ENCODE assay signal across 8 cellular contexts in genomic region chr4:2811830-2812599, GRCh38. TPM values are rescaled to one million over a fixed set of nuclear protein-coding genes. Genes with fewer than 3 reads are reported as not detected.
DNase-seq lines count a peak whose midpoint lies in the region; ATAC-seq, FAIRE-seq and TF ChIP-seq lines count a peak whose summit lies in the region.

No MANE protein-coding gene starts in this region.

- intact Hi-C loops in activated T-helper 1 cell treated with anti-CD3 and anti-CD28 coated beads, Interleukin-12 subunit alpha, Interleukin-12 subunit beta, Interleukin-2, Interleukin-4 antibody, amounts not matched to agents 30 ng/mL and 10 ng/mL and 1 ng/mL, durations not matched to agents 14 hours and 24 hours and 36 hours (cut with micrococcal nuclease) = loop anchor here (1.0 to 2.0 kb wide), 5 partner anchors 11 to 56 kb away; partner anchors contain the start of gene TNIP2
- intact Hi-C loops in pancreas (cut with DNase I) = no loop called here

- POLR2A ChIA-PET in AG04450 (lab: Yijun Ruan, JAX) = no interaction called here

- H3K9me3 ChIP-seq in AG04450 (ENCODE audit: control insufficient read depth, insufficient read depth, low read length) (peaks cover 13% of the 10 kb centered on the region), OCI-LY3 (ENCODE audit: insufficient read depth, low read length) (no peaks in the 10 kb centered on the region), pancreas (no peaks in the 10 kb centered on the region)

- H3K36me3 ChIP-seq in OCI-LY3 (replicated peaks; ENCODE audit: low read depth, low read length) = peaks cover 3% of the 10 kb centered on the region
- H3K36me3 ChIP-seq in pancreas = no peaks in the 10 kb centered on the region

- no peak for TF ChIP-seq CTCF in AG04450 (IDR thresholded peaks at IDR 0.05; ENCODE audit: low read depth, low read length)
- TF ChIP-seq CTCF in OCI-LY3 (IDR thresholded peaks at IDR 0.05; ENCODE audit: low read depth, low read length) = no peak
- no peak for TF ChIP-seq CTCF in foreskin fibroblast (IDR thresholded peaks at IDR 0.05; ENCODE audit: low read depth, low read length)
- TF ChIP-seq CTCF in pancreas (IDR thresholded peaks at IDR 0.05) = no peak

- H4K20me1 ChIP-seq in OCI-LY3 (ENCODE audit: insufficient read depth, low read length) = no peaks in the 10 kb centered on the region

- DNase-seq in AG04450 (ENCODE audit: low read depth, low spot score) (no peak), foreskin fibroblast (peak; percentile 71 to 84), pancreas (no peak), DMS114 treated with DMSO at 0.1 percent for 48 hours (lab: John Stamatoyannopoulos, UW; ENCODE audit: unreplicated experiment) (no peak)
- peak; percentile 54 for DNase-seq in activated T-helper 1 cell treated with anti-CD3 and anti-CD28 coated beads, Interleukin-12 subunit alpha, Interleukin-12 subunit beta, Interleukin-2, Interleukin-4 antibody, amounts not matched to agents 30 ng/mL and 10 ng/mL and 1 ng/mL, durations not matched to agents 14 hours and 24 hours and 36 hours (ENCODE audit: low spot score)

- no peaks in the 10 kb centered on the region for H3K27me3 Mint-ChIP-seq in activated T-helper 1 cell treated with anti-CD3 and anti-CD28 coated beads, Interleukin-12 subunit alpha, Interleukin-12 subunit beta, Interleukin-2, Interleukin-4 antibody, amounts not matched to agents 30 ng/mL and 10 ng/mL and 1 ng/mL, durations not matched to agents 14 hours and 24 hours and 36 hours (ENCODE audit: insufficient read depth)

- no peaks in the 10 kb centered on the region for H3K9me3 Mint-ChIP-seq in activated T-helper 1 cell treated with anti-CD3 and anti-CD28 coated beads, Interleukin-12 subunit alpha, Interleukin-12 subunit beta, Interleukin-2, Interleukin-4 antibody, amounts not matched to agents 30 ng/mL and 10 ng/mL and 1 ng/mL, durations not matched to agents 14 hours and 24 hours and 36 hours

- CTCF ChIA-PET in AG04450 (lab: Charles Lee) = no interaction called here

- peak overlapping the region; percentile 65 for H3K27ac ChIP-seq in AG04450 (ENCODE audit: low read depth, low read length)
- H3K27ac ChIP-seq in OCI-LY3 (ENCODE audit: low read length) = peak overlapping the region; percentile 62
- H3K27ac ChIP-seq in pancreas = peak overlapping the region in 3 of 4 donors; percentile 28 to 63 (median 46)

- peaks cover 59% of the 10 kb centered on the region for H3K4me1 Mint-ChIP-seq in activated T-helper 1 cell treated with anti-CD3 and anti-CD28 coated beads, Interleukin-12 subunit alpha, Interleukin-12 subunit beta, Interleukin-2, Interleukin-4 antibody, amounts not matched to agents 30 ng/mL and 10 ng/mL and 1 ng/mL, durations not matched to agents 14 hours and 24 hours and 36 hours (ENCODE audit: low read depth)

- H3K4me2 ChIP-seq in OCI-LY3 (ENCODE audit: low read length) = peak overlapping the region; percentile 84

- H3K79me2 ChIP-seq in OCI-LY3 (ENCODE audit: low read length) = peaks cover 32% of the 10 kb centered on the region

- H2AFZ ChIP-seq in OCI-LY3 (ENCODE audit: low read depth, low read length) = peak overlapping the region; percentile 88; the same call in 1 of the 2 replicates

- ATAC-seq in GM18868 (IDR thresholded peaks at IDR 0.05; ENCODE audit: unreplicated experiment) (peak; percentile 60), HG03103 (IDR thresholded peaks at IDR 0.05; ENCODE audit: low read depth, unreplicated experiment) (peak; percentile 39), pancreas (peak in 3 of 4 donors; percentile 59 to 75 (median 65))

- H3K27me3 ChIP-seq in AG04450 (ENCODE audit: control insufficient read depth, insufficient read depth, low read length) = no peaks in the 10 kb centered on the region
- H3K27me3 ChIP-seq in OCI-LY3 (ENCODE audit: low read depth, low read length) = no peaks in the 10 kb centered on the region
- H3K27me3 ChIP-seq in pancreas = no peaks in the 10 kb centered on the region

- 79 to 82% methylated on average over 20 to 21 of the region's 21 CpGs for WGBS in pancreas, 2 donors

- peak overlapping the region; percentile 96 for H3K27ac Mint-ChIP-seq in activated T-helper 1 cell treated with anti-CD3 and anti-CD28 coated beads, Interleukin-12 subunit alpha, Interleukin-12 subunit beta, Interleukin-2, Interleukin-4 antibody, amounts not matched to agents 30 ng/mL and 10 ng/mL and 1 ng/mL, durations not matched to agents 14 hours and 24 hours and 36 hours

- peaks cover 38% of the 10 kb centered on the region for H3K36me3 Mint-ChIP-seq in activated T-helper 1 cell treated with anti-CD3 and anti-CD28 coated beads, Interleukin-12 subunit alpha, Interleukin-12 subunit beta, Interleukin-2, Interleukin-4 antibody, amounts not matched to agents 30 ng/mL and 10 ng/mL and 1 ng/mL, durations not matched to agents 14 hours and 24 hours and 36 hours (ENCODE audit: low read depth)

- H3K4me1 ChIP-seq in OCI-LY3 (ENCODE audit: low read length) (peaks cover 26% of the 10 kb centered on the region), pancreas (peaks cover 0 to 10% (median 2%) of the 10 kb centered on the region in 3 donors)

- no peak overlapping the region for H3K4me3 ChIP-seq in AG04450 (ENCODE audit: low read depth, low read length)
- H3K4me3 ChIP-seq in OCI-LY3 (ENCODE audit: low read length) = peak overlapping the region; percentile 81
- H3K4me3 ChIP-seq in foreskin fibroblast (ENCODE audit: low read depth in 1 of 2, low read length in 2 of 2) = peak overlapping the region in 1 of 2 donors; percentile 39
- H3K4me3 ChIP-seq in pancreas = peak overlapping the region in 1 of 4 donors; percentile 33

- H3K4me3 Mint-ChIP-seq in activated T-helper 1 cell treated with anti-CD3 and anti-CD28 coated beads, Interleukin-12 subunit alpha, Interleukin-12 subunit beta, Interleukin-2, Interleukin-4 antibody, amounts not matched to agents 30 ng/mL and 10 ng/mL and 1 ng/mL, durations not matched to agents 14 hours and 24 hours and 36 hours = peak overlapping the region; percentile 94

- H3K9ac ChIP-seq in OCI-LY3 (ENCODE audit: low read length) = peak overlapping the region; percentile 89

- FAIRE-seq in pancreas (lab: Jason Lieb, UNC) = no peak

RNA-seq across cellular contexts. Expression of gene SH3BP2, which starts 19.1 kb away (rescaled TPM):
- polyA plus RNA-seq in AG04450 (2011; rRNA removed) (14.8 and 17.2 TPM in 2 replicates), pancreas (10 to 100 TPM; 16.2 to 56.5 TPM)
- 30.6 and 36.8 TPM in 2 replicates for polyA minus RNA-seq in AG04450 (2011; rRNA and poly(A)+ RNA removed)
- total RNA-seq in activated T-helper 1 cell treated with anti-CD3 and anti-CD28 coated beads, Interleukin-12 subunit alpha, Interleukin-12 subunit beta, Interleukin-2, Interleukin-4 antibody, amounts not matched to agents 30 ng/mL and 10 ng/mL and 1 ng/mL, durations not matched to agents 14 hours and 24 hours and 36 hours = 96.7 and 99.7 TPM in 2 replicates
- 10 to 100 TPM; 12.3 to 54.6 (median 27.0) TPM for total RNA-seq in pancreas

RNA-seq across cellular contexts. Expression of gene ADD1, which starts 31.6 kb away (rescaled TPM):
- polyA plus RNA-seq in AG04450 (2011; rRNA removed) = 149 and 170 TPM in 2 replicates
- polyA minus RNA-seq in AG04450 (2011; rRNA and poly(A)+ RNA removed) = 95.8 and 112 TPM in 2 replicates
- total RNA-seq in activated T-helper 1 cell treated with anti-CD3 and anti-CD28 coated beads, Interleukin-12 subunit alpha, Interleukin-12 subunit beta, Interleukin-2, Interleukin-4 antibody, amounts not matched to agents 30 ng/mL and 10 ng/mL and 1 ng/mL, durations not matched to agents 14 hours and 24 hours and 36 hours = 200 and 203 TPM in 2 replicates
- 100 to 1,000 TPM in 1 of 6 donors, 10 to 100 TPM in 5; 70.9 to 160 (median 86.2) TPM for total RNA-seq in pancreas
- polyA plus RNA-seq in pancreas = 100 to 1,000 TPM; 158 to 160 TPM

RNA-seq across cellular contexts. Expression of gene TNIP2, which starts 55.9 kb away (rescaled TPM):
- polyA plus RNA-seq in AG04450 (2011; rRNA removed) = 28.8 and 34.3 TPM in 2 replicates
- polyA minus RNA-seq in AG04450 (2011; rRNA and poly(A)+ RNA removed) = 11.8 and 18.6 TPM in 2 replicates
- total RNA-seq in activated T-helper 1 cell treated with anti-CD3 and anti-CD28 coated beads, Interleukin-12 subunit alpha, Interleukin-12 subunit beta, Interleukin-2, Interleukin-4 antibody, amounts not matched to agents 30 ng/mL and 10 ng/mL and 1 ng/mL, durations not matched to agents 14 hours and 24 hours and 36 hours = 96.2 and 98.6 TPM in 2 replicates
- 10 to 100 TPM; 11.4 to 23.1 (median 15.2) TPM for total RNA-seq in pancreas
- 10 to 100 TPM; 22.6 to 25.4 TPM for polyA plus RNA-seq in pancreas

Comparison
In these comparisons a context has a peak if more than half of its experiments do, and no peak if none do; other contexts are left out.
1. DNase-seq: peak in activated T-helper 1 cell treated with anti-CD3 and anti-CD28 coated beads, Interleukin-12 subunit alpha, Interleukin-12 subunit beta, Interleukin-2, Interleukin-4 antibody, amounts not matched to agents 30 ng/mL and 10 ng/mL and 1 ng/mL, durations not matched to agents 14 hours and 24 hours and 36 hours (single experiment) and foreskin fibroblast (2 of 2); none in AG04450 (single experiment), pancreas (0 of 6) and DMS114 treated with DMSO at 0.1 percent for 48 hours (single experiment).
2. Peak in every context shown above with its lines, with median percentiles within 50 percentile points of each other: H3K27ac ChIP-seq and ATAC-seq.